11 cellular contexts compared by ENCODE assay signal in genomic region chr3:42216820-42217416, GRCh38. TPM values are rescaled to one million over a fixed set of nuclear protein-coding genes. Genes with fewer than 3 reads are reported as not detected.
DNase-seq lines count a peak whose midpoint lies in the region; ATAC-seq, FAIRE-seq and TF ChIP-seq lines count a peak whose summit lies in the region.
"Had no signal": no experiment of that assay in that cellular context is flagged by ENCODE, and none has a peak within 500 bp of the region (broad histone marks: within the 10 kb centered on the region; RNA-seq: fewer than 3 reads in every experiment).

No MANE protein-coding gene starts in this region.

- peak overlapping the region; percentile 51 for H3K4me2 ChIP-seq in Loucy (ENCODE audit: low read depth, low read length, poor library complexity, severe bottlenecking)

- no peaks in the 10 kb centered on the region for H3K27me3 Mint-ChIP-seq in activated CD4-positive, alpha-beta T cell treated with anti-CD3 and anti-CD28 coated beads, Interleukin-2, amount 10 ng/mL, durations not matched to agents 7 days and 5 days
- no peaks in the 10 kb centered on the region for H3K27me3 Mint-ChIP-seq in osteocyte (ENCODE audit: unreplicated experiment)
- no peaks in the 10 kb centered on the region for H3K27me3 Mint-ChIP-seq in WTC11 (ENCODE audit: low read depth)
- H3K27me3 Mint-ChIP-seq: stimulated activated naive CD8-positive, alpha-beta T cell treated with anti-CD3 and anti-CD28 coated beads, Interleukin-15, Interleukin-2, amounts not matched to agents 100 ng/mL and 50 ng/mL, for 24 hours had no signal

- TF ChIP-seq CTCF in Loucy (conservative IDR thresholded peaks at IDR 0.05; ENCODE audit: low read length) (no peak), bronchial epithelial cell (IDR thresholded peaks at IDR 0.05; ENCODE audit: insufficient read depth, low read length, severe bottlenecking) (no peak), osteocyte (IDR thresholded peaks at IDR 0.05) (no peak), WTC11 (IDR thresholded peaks at IDR 0.05) (no peak)

- no peaks in the 10 kb centered on the region for H3K9me2 ChIP-seq in Loucy (replicated peaks; ENCODE audit: low read depth, low read length)

- peak overlapping the region; percentile 86 for H3K27ac Mint-ChIP-seq in activated CD4-positive, alpha-beta T cell treated with anti-CD3 and anti-CD28 coated beads, Interleukin-2, amount 10 ng/mL, durations not matched to agents 7 days and 5 days
- no peak overlapping the region for H3K27ac Mint-ChIP-seq in osteocyte (ENCODE audit: unreplicated experiment)
- no peak overlapping the region for H3K27ac Mint-ChIP-seq in WTC11

- DNase-seq in activated CD4-positive, alpha-beta T cell treated with anti-CD3 and anti-CD28 coated beads, Interleukin-2, amount 10 ng/mL, durations not matched to agents 7 days and 5 days: peak; percentile 53
- DNase-seq in activated CD4-positive, alpha-beta T cell treated with anti-CD3 and anti-CD28 coated beads, Interleukin-2, amount 50 U/mL, for 1 hour: no peak
- peak; percentile 13 for DNase-seq in bronchial epithelial cell (ENCODE audit: low read depth)
- DNase-seq in osteocyte (ENCODE audit: extremely low spot score, unreplicated experiment): peak; percentile 53
- DNase-seq in dermis blood vessel endothelial cell: no peak
- DNase-seq in WTC11 (ENCODE audit: low spot score): no peak
- DNase-seq: gastrocnemius medialis had no signal

- POLR2A ChIA-PET in activated CD4-positive, alpha-beta T cell treated with anti-CD3 and anti-CD28 coated beads, Interleukin-2, amount 10 ng/mL, durations not matched to agents 7 days and 5 days (lab: Charles Lee): interaction anchor here (0.6 kb wide), 1 partner anchor 1775 kb away, joined by 3 read pairs; no protein-coding TSS in a partner anchor
- POLR2A ChIA-PET in WTC11 (lab: Charles Lee): no interaction called here

- H3K4me3 ChIP-seq in Loucy (ENCODE audit: low read length, poor library complexity, severe bottlenecking) (no peak overlapping the region), bronchial epithelial cell (ENCODE audit: low read depth, low read length) (no peak overlapping the region)
- H3K4me3 ChIP-seq: gastrocnemius medialis had no signal

- peaks cover 17% of the 10 kb centered on the region for H3K4me1 ChIP-seq in Loucy (ENCODE audit: insufficient read depth, low read length, poor library complexity, severe bottlenecking)

- no peaks in the 10 kb centered on the region for H3K9me3 ChIP-seq in Loucy (ENCODE audit: insufficient read depth, low read depth, low read length)
- H3K9me3 ChIP-seq: gastrocnemius medialis had no signal

- no peak for FAIRE-seq in bronchial epithelial cell (lab: Jason Lieb, UNC)

- peaks cover 36% of the 10 kb centered on the region for H3K36me3 Mint-ChIP-seq in activated CD4-positive, alpha-beta T cell treated with anti-CD3 and anti-CD28 coated beads, Interleukin-2, amount 10 ng/mL, durations not matched to agents 7 days and 5 days (ENCODE audit: low read depth)
- peaks cover 23% of the 10 kb centered on the region for H3K36me3 Mint-ChIP-seq in osteocyte (ENCODE audit: unreplicated experiment)
- H3K36me3 Mint-ChIP-seq in WTC11: peaks cover 2% of the 10 kb centered on the region; the same call in 1 of the 2 replicates

- H3K27me3 ChIP-seq in Loucy (ENCODE audit: insufficient read depth, low read length, poor library complexity, severe bottlenecking) (no peaks in the 10 kb centered on the region), bronchial epithelial cell (ENCODE audit: control insufficient read depth, insufficient read depth, low read length) (no peaks in the 10 kb centered on the region)
- H3K27me3 ChIP-seq: gastrocnemius medialis had no signal

- H3K4me3 Mint-ChIP-seq in activated CD4-positive, alpha-beta T cell treated with anti-CD3 and anti-CD28 coated beads, Interleukin-2, amount 10 ng/mL, durations not matched to agents 7 days and 5 days: peak overlapping the region; percentile 52
- no peak overlapping the region for H3K4me3 Mint-ChIP-seq in osteocyte (ENCODE audit: unreplicated experiment)
- no peak overlapping the region for H3K4me3 Mint-ChIP-seq in WTC11
- H3K4me3 Mint-ChIP-seq: stimulated activated naive CD8-positive, alpha-beta T cell treated with anti-CD3 and anti-CD28 coated beads, Interleukin-15, Interleukin-2, amounts not matched to agents 100 ng/mL and 50 ng/mL, for 24 hours had no signal

- no peaks in the 10 kb centered on the region for H3K9me3 Mint-ChIP-seq in activated CD4-positive, alpha-beta T cell treated with anti-CD3 and anti-CD28 coated beads, Interleukin-2, amount 10 ng/mL, durations not matched to agents 7 days and 5 days
- H3K9me3 Mint-ChIP-seq in osteocyte (ENCODE audit: unreplicated experiment) (no peaks in the 10 kb centered on the region), WTC11 (no peaks in the 10 kb centered on the region)
- H3K9me3 Mint-ChIP-seq: stimulated activated naive CD8-positive, alpha-beta T cell treated with anti-CD3 and anti-CD28 coated beads, Interleukin-15, Interleukin-2, amounts not matched to agents 100 ng/mL and 50 ng/mL, for 24 hours had no signal

- CTCF ChIA-PET in activated CD4-positive, alpha-beta T cell treated with anti-CD3 and anti-CD28 coated beads, Interleukin-2, amount 10 ng/mL, durations not matched to agents 7 days and 5 days (lab: Charles Lee): interaction anchor here (0.6 kb wide), 1 partner anchor 1824 kb away, joined by 3 read pairs; no protein-coding TSS in a partner anchor
- CTCF ChIA-PET in WTC11 (lab: Charles Lee): interaction anchor here (1.4 kb wide), 1 partner anchor 26 kb away, joined by 3 read pairs; no protein-coding TSS in a partner anchor

- H3F3A ChIP-seq in Loucy (ENCODE audit: low read depth): no peaks in the 10 kb centered on the region

- H3K9ac ChIP-seq in Loucy (ENCODE audit: low read depth, low read length, poor library complexity, severe bottlenecking): no peak overlapping the region

- no peaks in the 10 kb centered on the region for H4K20me1 ChIP-seq in Loucy (ENCODE audit: insufficient read depth, low read length, poor library complexity, severe bottlenecking)

- H3K79me2 ChIP-seq in Loucy (ENCODE audit: insufficient read depth, low read length): no peaks in the 10 kb centered on the region

- no peak overlapping the region for H2AFZ ChIP-seq in Loucy (ENCODE audit: low read length)

- H3K36me3 ChIP-seq in Loucy (ENCODE audit: insufficient read depth, low read length) (peaks cover 11% of the 10 kb centered on the region; the same call in 1 of the 2 replicates), bronchial epithelial cell (ENCODE audit: control insufficient read depth, insufficient read depth, low read length) (peaks cover 7% of the 10 kb centered on the region)

- H3K4me1 Mint-ChIP-seq in activated CD4-positive, alpha-beta T cell treated with anti-CD3 and anti-CD28 coated beads, Interleukin-2, amount 10 ng/mL, durations not matched to agents 7 days and 5 days: peaks cover 73% of the 10 kb centered on the region
- H3K4me1 Mint-ChIP-seq in osteocyte (ENCODE audit: unreplicated experiment) (peaks cover 11% of the 10 kb centered on the region), WTC11 (peaks cover 11% of the 10 kb centered on the region)

- ATAC-seq in GM21390 (IDR thresholded peaks at IDR 0.05; ENCODE audit: unreplicated experiment) (no peak), WTC11 (no peak)
- ATAC-seq: gastrocnemius medialis had no signal

TF ChIP-seq in WTC11, 78 proteins besides CTCF, POLR2A, EP300 and RAD21:
- TF ChIP-seq MAX (CRISPR knock-in tag; IDR thresholded peaks at IDR 0.05): no peak
- TF ChIP-seq ZNF317 (CRISPR knock-in tag; IDR thresholded peaks at IDR 0.05; ENCODE audit: borderline replicate concordance, low read depth): no peak

RNA-seq across cellular contexts. Expression of gene CCK, which starts 49.1 kb away (rescaled TPM):
- total RNA-seq in activated CD4-positive, alpha-beta T cell treated with anti-CD3 and anti-CD28 coated beads, Interleukin-2, amount 10 ng/mL, durations not matched to agents 7 days and 5 days: not detected
- 1.1 and 2.7 TPM in 2 replicates for total RNA-seq in bronchial epithelial cell
- not detected in 2 replicates for total RNA-seq in osteocyte
- not detected in 2 replicates for total RNA-seq in dermis blood vessel endothelial cell
- total RNA-seq in WTC11 (2021): 0.50 to 1.1 TPM (median 0.94 TPM) in 3 replicates
- total RNA-seq: T-helper 1 cell treated with Interleukin-12 subunit alpha and Interleukin-12 subunit beta and Interleukin-4 antibody, amounts not matched to agents 30 ng/mL and 1 ng/mL, for 36 hours had no signal

Comparison
In these comparisons a context has a peak if more than half of its experiments do, and no peak if none do; other contexts are left out.
1. DNase-seq: peak in activated CD4-positive, alpha-beta T cell treated with anti-CD3 and anti-CD28 coated beads, Interleukin-2, amount 10 ng/mL, durations not matched to agents 7 days and 5 days (single experiment), bronchial epithelial cell (single experiment) and osteocyte (single experiment); none in activated CD4-positive, alpha-beta T cell treated with anti-CD3 and anti-CD28 coated beads, Interleukin-2, amount 50 U/mL, for 1 hour (single experiment), dermis blood vessel endothelial cell (single experiment) and WTC11 (single experiment).